Comparison of ENCODE assay signal across 11 cellular contexts in genomic region chr4:24793219-24794005, GRCh38. TPM values are rescaled to one million over a fixed set of nuclear protein-coding genes. Genes with fewer than 3 reads are reported as not detected.
A peak's percentile ranks its signal among the peaks of the same experiment; 100 is the strongest.
DNase-seq lines count a peak whose midpoint lies in the region; ATAC-seq, FAIRE-seq and TF ChIP-seq lines count a peak whose summit lies in the region.
"Had no signal": no experiment of that assay in that cellular context is flagged by ENCODE, and none has a peak within 500 bp of the region (broad histone marks: within the 10 kb centered on the region; RNA-seq: fewer than 3 reads in every experiment).

No MANE protein-coding gene starts in this region.

- peak overlapping the region in 1 of 5 donors; percentile 76 for H3K9ac ChIP-seq in subcutaneous abdominal adipose tissue (ENCODE audit: low read length in 5 of 5)

- peaks cover 12 to 38% (median 29%) of the 10 kb centered on the region in 5 donors for H3K4me1 ChIP-seq in subcutaneous abdominal adipose tissue (ENCODE audit: control insufficient read depth in 5 of 5, insufficient read depth in 5 of 5, low read length in 5 of 5)

- no peaks in the 10 kb centered on the region for H3K36me3 ChIP-seq in subcutaneous abdominal adipose tissue (ENCODE audit: control insufficient read depth in 5 of 5, insufficient read depth in 5 of 5, low read length in 5 of 5)

- peaks cover 0 to 3% (median 0%) of the 10 kb centered on the region in 5 donors for H3K27me3 ChIP-seq in subcutaneous abdominal adipose tissue (ENCODE audit: control insufficient read depth in 5 of 5, insufficient read depth in 4 of 5, low read length in 5 of 5)

- FAIRE-seq in RCC 7860 (lab: Jason Lieb, UNC): no peak

- no peak for ATAC-seq in HG02678 (IDR thresholded peaks at IDR 0.05; ENCODE audit: unreplicated experiment)

- no peaks in the 10 kb centered on the region for H3K9me3 ChIP-seq in subcutaneous abdominal adipose tissue (ENCODE audit: control insufficient read depth in 5 of 5, low read length in 5 of 5)

- TF ChIP-seq CTCF in fibroblast of the aortic adventitia (IDR thresholded peaks at IDR 0.05; ENCODE audit: insufficient read depth, low read length): peak; percentile 34

- H3K4me3 ChIP-seq in fibroblast of the aortic adventitia (ENCODE audit: low read depth, low read length) (no peak overlapping the region), subcutaneous abdominal adipose tissue (ENCODE audit: low read depth in 1 of 5, low read length in 5 of 5) (peak overlapping the region in 3 of 5 donors; percentile 4 to 65 (median 10))

- H3K27ac ChIP-seq in subcutaneous abdominal adipose tissue (ENCODE audit: low read depth, low read length): peak overlapping the region; percentile 98

- DNase-seq in NCI-H187 treated with DMSO at 0.1 percent for 48 hours (lab: John Stamatoyannopoulos, UW) (peak; percentile 13), NCI-H187 (lab: John Stamatoyannopoulos, UW) (no peak), RCC 7860 (ENCODE audit: low spot score) (peak; percentile 11), fibroblast of the aortic adventitia (ENCODE audit: low read depth) (peak; percentile 40), D341Med (ENCODE audit: low spot score) (no peak), nucleus accumbens (lab: John Stamatoyannopoulos, UW) (no peak)
- DNase-seq: activated CD4-positive, alpha-beta T cell treated with anti-CD3 and anti-CD28 coated beads for 48 hours; NCI-H1930 had no signal

RNA-seq across cellular contexts. Expression of gene SOD3, which starts 2.0 kb away (rescaled TPM):
- total RNA-seq in fibroblast of the aortic adventitia (ENCODE audit: low replicate concordance): 65.3 and 75.2 TPM in 2 replicates
- total RNA-seq: B cell had no signal

Comparison
In these comparisons a context has a peak if more than half of its experiments do, and no peak if none do; other contexts are left out.
1. DNase-seq: peak in NCI-H187 treated with DMSO at 0.1 percent for 48 hours (single experiment), RCC 7860 (single experiment) and fibroblast of the aortic adventitia (single experiment); none in NCI-H187 (0 of 2), D341Med (single experiment) and nucleus accumbens (0 of 56).